ENCODE assay signal across 12 cellular contexts in the genomic region with DNA sequence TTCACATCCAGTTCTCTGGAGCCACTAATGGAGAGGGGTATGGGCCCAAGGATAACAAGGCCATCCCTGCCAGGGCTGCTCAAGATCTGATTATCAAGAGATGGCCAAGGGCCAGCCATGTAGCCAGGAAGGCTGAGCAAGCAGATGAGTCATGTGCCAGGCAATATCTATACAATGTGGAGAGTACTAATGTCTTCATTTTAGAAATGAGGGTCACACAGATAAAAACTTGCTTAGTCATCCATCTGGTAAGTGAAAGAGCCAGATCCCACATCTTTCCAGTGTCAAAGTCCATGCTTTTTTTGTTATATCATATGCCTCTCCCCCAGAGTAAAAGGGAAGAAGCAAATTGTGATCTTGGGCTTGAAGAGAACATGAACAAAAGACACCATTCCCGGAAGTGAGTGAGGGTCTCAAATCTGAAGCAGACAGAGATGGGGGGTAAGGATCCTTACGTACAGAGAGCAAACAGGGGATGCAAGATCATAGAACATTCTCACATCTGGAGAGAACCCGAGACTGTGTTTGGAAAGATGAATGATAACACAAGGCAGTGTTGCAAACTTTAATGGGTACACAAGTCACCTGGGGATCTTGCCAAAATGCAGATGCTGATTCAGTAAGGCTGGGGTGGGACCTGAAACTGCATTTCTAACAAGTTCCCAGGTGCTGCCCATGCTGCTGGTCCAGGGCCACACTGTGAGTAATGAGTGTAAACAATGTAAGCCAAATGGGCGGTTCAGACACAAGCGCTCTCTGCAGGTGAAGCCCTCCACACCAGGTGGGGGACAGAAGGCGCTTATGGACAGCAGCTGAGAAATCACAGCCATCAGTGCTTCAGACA. TPM values are rescaled to one million over a fixed set of nuclear protein-coding genes. Genes with fewer than 3 reads are reported as not detected.
DNase-seq lines count a peak whose midpoint lies in the region; ATAC-seq, FAIRE-seq and TF ChIP-seq lines count a peak whose summit lies in the region.
"Had no signal": no experiment of that assay in that cellular context is flagged by ENCODE, and none has a peak within 500 bp of the region (broad histone marks: within the 10 kb centered on the region; RNA-seq: fewer than 3 reads in every experiment).

No MANE protein-coding gene starts in this region.

- H3K79me2 ChIP-seq in MM.1S (ENCODE audit: low read length) (no peaks in the 10 kb centered on the region), astrocyte (ENCODE audit: insufficient read depth, low read length) (no peaks in the 10 kb centered on the region), neural progenitor cell (ENCODE audit: low read depth) (no peaks in the 10 kb centered on the region)

- H3K9me3 ChIP-seq in MM.1S (replicated peaks; ENCODE audit: insufficient read depth, low read length) (no peaks in the 10 kb centered on the region), astrocyte (ENCODE audit: insufficient read depth, low read depth, low read length) (no peaks in the 10 kb centered on the region), right lobe of liver (no peaks in the 10 kb centered on the region), neural progenitor cell (ENCODE audit: low read depth) (no peaks in the 10 kb centered on the region)
- H3K9me3 ChIP-seq: HAP-1, spleen had no signal

- H3K27ac Mint-ChIP-seq in astrocyte (ENCODE audit: unreplicated experiment) (no peak overlapping the region), neural progenitor cell (no peak overlapping the region)
- H3K27ac Mint-ChIP-seq in stimulated activated naive B cell treated with anti-CD40 and anti-IgM and Interleukin-4, amounts not matched to agents 10 μg/mL and 1 μg/mL and 100 μg/mL, for 72 hours: no peak overlapping the region

- ATAC-seq in right lobe of liver: peak; percentile 86 to 98 (median 92)
- no peak for ATAC-seq in GM18858 (IDR thresholded peaks at IDR 0.05; ENCODE audit: unreplicated experiment)
- no peak for ATAC-seq in stimulated activated naive B cell treated with anti-CD40 and anti-IgM and Interleukin-4, amounts not matched to agents 10 μg/mL and 1 μg/mL and 100 μg/mL, for 72 hours (replicated peaks)
- no peak for ATAC-seq in HG03045 (IDR thresholded peaks at IDR 0.05; ENCODE audit: unreplicated experiment)

- H3K27ac ChIP-seq in MM.1S (ENCODE audit: low read length) (no peak overlapping the region), astrocyte (ENCODE audit: low read depth, low read length) (peak overlapping the region; percentile 46), right lobe of liver (peak overlapping the region in 2 of 3 donors; percentile 38 to 65), neural progenitor cell (no peak overlapping the region)
- H3K27ac ChIP-seq: spleen had no signal

- FAIRE-seq in astrocyte (lab: Jason Lieb, UNC): peak; percentile 68

- TF ChIP-seq CTCF in MM.1S (IDR thresholded peaks at IDR 0.05; ENCODE audit: low read length): no peak
- TF ChIP-seq CTCF in astrocyte (IDR thresholded peaks at IDR 0.05; ENCODE audit: insufficient read depth, low read depth, low read length): no peak
- no peak for TF ChIP-seq CTCF in right lobe of liver (IDR thresholded peaks at IDR 0.05)
- no peak for TF ChIP-seq CTCF in neural progenitor cell (IDR thresholded peaks at IDR 0.05)

- intact Hi-C loops in right lobe of liver (cut with DNase I): no loop called here

- H3K4me3 Mint-ChIP-seq in astrocyte (ENCODE audit: unreplicated experiment) (no peak overlapping the region), neural progenitor cell (no peak overlapping the region)
- H3K4me3 Mint-ChIP-seq in stimulated activated naive B cell treated with anti-CD40 and anti-IgM and Interleukin-4, amounts not matched to agents 10 μg/mL and 1 μg/mL and 100 μg/mL, for 72 hours: no peak overlapping the region

- H2AFZ ChIP-seq in MM.1S (ENCODE audit: low read length): no peak overlapping the region
- no peak overlapping the region for H2AFZ ChIP-seq in astrocyte (ENCODE audit: low read depth, low read length)
- H2AFZ ChIP-seq in neural progenitor cell (replicated peaks): no peak overlapping the region

- H3F3A ChIP-seq in MM.1S (ENCODE audit: insufficient read depth, low read length): no peaks in the 10 kb centered on the region
- peaks cover 1% of the 10 kb centered on the region for H3F3A ChIP-seq in neural progenitor cell (ENCODE audit: low read depth)

- TF ChIP-seq POLR2A in right lobe of liver (IDR thresholded peaks at IDR 0.05): no peak

- H3K36me3 ChIP-seq in MM.1S (replicated peaks; ENCODE audit: insufficient read depth, low read length) (no peaks in the 10 kb centered on the region), astrocyte (ENCODE audit: insufficient read depth, low read length) (no peaks in the 10 kb centered on the region), right lobe of liver (no peaks in the 10 kb centered on the region), neural progenitor cell (no peaks in the 10 kb centered on the region)
- H3K36me3 ChIP-seq: HAP-1, spleen had no signal

- DNase-seq in AG08395 (ENCODE audit: low spot score): peak; percentile 83
- DNase-seq in MM.1S: peak; percentile 38
- DNase-seq in astrocyte (ENCODE audit: low read depth): peak; percentile 87
- DNase-seq in right lobe of liver: peak; percentile 56 to 77 (median 66)
- DNase-seq in stimulated activated naive B cell treated with anti-CD40 and anti-IgM and Interleukin-4, amounts not matched to agents 10 μg/mL and 1 μg/mL and 100 μg/mL, for 72 hours: no peak
- DNase-seq in neural progenitor cell (ENCODE audit: low spot score): no peak
- DNase-seq: NCI-H1436, spleen had no signal

- H3K4me2 ChIP-seq in MM.1S (ENCODE audit: low read depth, low read length): no peak overlapping the region
- H3K4me2 ChIP-seq in astrocyte (ENCODE audit: low read length): peak overlapping the region; percentile 56
- no peak overlapping the region for H3K4me2 ChIP-seq in neural progenitor cell

- peaks cover 5% of the 10 kb centered on the region for H3K27me3 Mint-ChIP-seq in astrocyte (ENCODE audit: low read depth, unreplicated experiment)
- H3K27me3 Mint-ChIP-seq in stimulated activated naive B cell treated with anti-CD40 and anti-IgM and Interleukin-4, amounts not matched to agents 10 μg/mL and 1 μg/mL and 100 μg/mL, for 72 hours: peaks cover 13 to 26% of the 10 kb centered on the region in 2 donors
- H3K27me3 Mint-ChIP-seq in neural progenitor cell (ENCODE audit: insufficient read depth, low read depth): no peaks in the 10 kb centered on the region

- H3K9me3 Mint-ChIP-seq in astrocyte (ENCODE audit: unreplicated experiment) (peaks cover 6% of the 10 kb centered on the region), neural progenitor cell (peaks cover 10% of the 10 kb centered on the region)
- peaks cover 0 to 2% of the 10 kb centered on the region in 2 donors for H3K9me3 Mint-ChIP-seq in stimulated activated naive B cell treated with anti-CD40 and anti-IgM and Interleukin-4, amounts not matched to agents 10 μg/mL and 1 μg/mL and 100 μg/mL, for 72 hours

- H3K4me1 ChIP-seq in MM.1S (ENCODE audit: low read length) (no peaks in the 10 kb centered on the region), astrocyte (ENCODE audit: insufficient read depth, low read length) (peaks cover 10% of the 10 kb centered on the region), right lobe of liver (peaks cover 0 to 22% (median 2%) of the 10 kb centered on the region in 4 donors), neural progenitor cell (peaks cover 14% of the 10 kb centered on the region)
- H3K4me1 ChIP-seq: spleen had no signal

- H4K20me1 ChIP-seq in MM.1S (ENCODE audit: insufficient read depth, low read length) (no peaks in the 10 kb centered on the region), astrocyte (ENCODE audit: insufficient read depth, low read length) (no peaks in the 10 kb centered on the region), neural progenitor cell (ENCODE audit: low read depth) (no peaks in the 10 kb centered on the region)

- 45% methylated on average over 3 of the region's 6 CpGs for WGBS in right lobe of liver (ENCODE audit: insufficient coverage, low coverage, low lambda C conversion rate, missing lambda C conversion rate)

- no peaks in the 10 kb centered on the region for H3K36me3 Mint-ChIP-seq in astrocyte (ENCODE audit: low read depth, unreplicated experiment)
- H3K36me3 Mint-ChIP-seq in stimulated activated naive B cell treated with anti-CD40 and anti-IgM and Interleukin-4, amounts not matched to agents 10 μg/mL and 1 μg/mL and 100 μg/mL, for 72 hours: no peaks in the 10 kb centered on the region
- H3K36me3 Mint-ChIP-seq in neural progenitor cell: no peaks in the 10 kb centered on the region

- no peaks in the 10 kb centered on the region for H3K27me3 ChIP-seq in MM.1S (replicated peaks; ENCODE audit: insufficient read depth, low read length)
- no peaks in the 10 kb centered on the region for H3K27me3 ChIP-seq in astrocyte (ENCODE audit: insufficient read depth, low read length)
- H3K27me3 ChIP-seq in right lobe of liver: no peaks in the 10 kb centered on the region
- no peaks in the 10 kb centered on the region for H3K27me3 ChIP-seq in neural progenitor cell
- H3K27me3 ChIP-seq: spleen had no signal

- no peaks in the 10 kb centered on the region for H3K9me2 ChIP-seq in MM.1S (replicated peaks; ENCODE audit: insufficient read depth, low read length)

- H3K4me1 Mint-ChIP-seq in astrocyte (ENCODE audit: low read depth, unreplicated experiment) (peaks cover 9% of the 10 kb centered on the region), neural progenitor cell (peaks cover 13% of the 10 kb centered on the region)
- H3K4me1 Mint-ChIP-seq in stimulated activated naive B cell treated with anti-CD40 and anti-IgM and Interleukin-4, amounts not matched to agents 10 μg/mL and 1 μg/mL and 100 μg/mL, for 72 hours: no peaks in the 10 kb centered on the region

- no peak overlapping the region for H3K4me3 ChIP-seq in MM.1S (ENCODE audit: low read length)
- no peak overlapping the region for H3K4me3 ChIP-seq in astrocyte (ENCODE audit: insufficient read depth, low read depth, low read length)
- H3K4me3 ChIP-seq in right lobe of liver: no peak overlapping the region
- no peak overlapping the region for H3K4me3 ChIP-seq in neural progenitor cell
- H3K4me3 ChIP-seq: HAP-1, spleen had no signal

- no peak overlapping the region for H3K9ac ChIP-seq in MM.1S (ENCODE audit: low read length)
- no peak overlapping the region for H3K9ac ChIP-seq in astrocyte (ENCODE audit: low read length)
- no peak overlapping the region for H3K9ac ChIP-seq in neural progenitor cell

RNA-seq across cellular contexts. Expression of a gene that starts 20.0 kb away (rescaled TPM):
- total RNA-seq in astrocyte: not detected in 2 replicates
- total RNA-seq in right lobe of liver: not detected
- total RNA-seq in neural progenitor cell (ENCODE audit: low replicate concordance): not detected in 2 replicates
- total RNA-seq: G401, spleen had no signal

Comparison
In these comparisons a context has a peak if more than half of its experiments do, and no peak if none do; other contexts are left out.
1. DNase-seq: peak in AG08395 (single experiment), MM.1S (single experiment), astrocyte (single experiment) and right lobe of liver (3 of 3); none in stimulated activated naive B cell treated with anti-CD40 and anti-IgM and Interleukin-4, amounts not matched to agents 10 μg/mL and 1 μg/mL and 100 μg/mL, for 72 hours (single experiment) and neural progenitor cell (single experiment).
2. H3K27ac ChIP-seq: peak in astrocyte (single experiment) and right lobe of liver (2 of 3); none in MM.1S (single experiment) and neural progenitor cell (single experiment).
3. ATAC-seq: peak in right lobe of liver (4 of 4); none in GM18858 (single experiment), stimulated activated naive B cell treated with anti-CD40 and anti-IgM and Interleukin-4, amounts not matched to agents 10 μg/mL and 1 μg/mL and 100 μg/mL, for 72 hours (0 of 2) and HG03045 (single experiment).